In genomic region chr20:32971703-32972161, GRCh38 we compare ENCODE assay signal across 10 cellular contexts. TPM values are rescaled to one million over a fixed set of nuclear protein-coding genes. Genes with fewer than 3 reads are reported as not detected.
DNase-seq lines count a peak whose midpoint lies in the region; ATAC-seq lines count a peak whose summit lies in the region.
"Had no signal": no experiment of that assay in that cellular context is flagged by ENCODE, and none has a peak within 500 bp of the region (broad histone marks: within the 10 kb centered on the region; RNA-seq: fewer than 3 reads in every experiment).

No MANE protein-coding gene starts in this region.

- ATAC-seq in GM18907 (IDR thresholded peaks at IDR 0.05; ENCODE audit: unreplicated experiment) (peak; percentile 30), HG02798 (IDR thresholded peaks at IDR 0.05; ENCODE audit: poor library complexity, unreplicated experiment) (peak; percentile 26), GM21737 (IDR thresholded peaks at IDR 0.05; ENCODE audit: unreplicated experiment) (no peak), HG02623 (IDR thresholded peaks at IDR 0.05; ENCODE audit: unreplicated experiment) (no peak)

- DNase-seq in SK-MEL-5 (ENCODE audit: low read depth, low spot score) (peak; percentile 51), medulla oblongata (ENCODE audit: extremely low spot score) (peak; percentile 62), NCI-H345 treated with DMSO at 0.1 percent for 48 hours (lab: John Stamatoyannopoulos, UW; ENCODE audit: unreplicated experiment) (no peak), ACHN (no peak)

- in situ Hi-C loops in SK-MEL-5 (cut with HindIII; ENCODE audit: low pct_unique_long_range_greater_than_20kb, low sequenced_read_pairs), result no loop called here
- in situ Hi-C loops in ACHN (cut with HindIII; ENCODE audit: low pct_ligation_motif_present, low pct_unique_long_range_greater_than_20kb, low sequenced_read_pairs), result no loop called here

RNA-seq across cellular contexts. Expression of gene SUN5, which starts 32.5 kb away (rescaled TPM):
- total RNA-seq in SK-MEL-5 (2014; rRNA removed; shearing (Covaris generic)), result not detected in 2 replicates
- not detected in 2 replicates for polyA plus RNA-seq in SK-MEL-5 (2015; cell fraction: cytosol; rRNA removed)
- polyA plus RNA-seq in SK-MEL-5 (2015; cell fraction: nucleus; rRNA removed), result not detected in 2 replicates
- total RNA-seq: epithelial cell of proximal tubule, NCI-H460 had no signal

RNA-seq across cellular contexts. Expression of gene BPIFB2, which starts 35.8 kb away (rescaled TPM):
- total RNA-seq in SK-MEL-5 (2014; rRNA removed; shearing (Covaris generic)), result not detected in 2 replicates
- not detected in 2 replicates for polyA plus RNA-seq in SK-MEL-5 (2015; cell fraction: cytosol; rRNA removed)
- polyA plus RNA-seq in SK-MEL-5 (2015; cell fraction: nucleus; rRNA removed), result not detected in 2 replicates
- total RNA-seq: epithelial cell of proximal tubule, NCI-H460 had no signal

RNA-seq across cellular contexts. Expression of gene BPIFB6, which starts 59.7 kb away (rescaled TPM):
- total RNA-seq in SK-MEL-5 (2014; rRNA removed; shearing (Covaris generic)), result not detected in 2 replicates
- polyA plus RNA-seq in SK-MEL-5 (2015; cell fraction: cytosol; rRNA removed), result not detected in 2 replicates
- polyA plus RNA-seq in SK-MEL-5 (2015; cell fraction: nucleus; rRNA removed), result not detected in 2 replicates
- total RNA-seq: epithelial cell of proximal tubule, NCI-H460 had no signal

Comparison
In these comparisons a context has a peak if more than half of its experiments do, and no peak if none do; other contexts are left out.
1. ATAC-seq: peak in GM18907 (single experiment) and HG02798 (single experiment); none in GM21737 (single experiment) and HG02623 (single experiment).
2. DNase-seq: peak in SK-MEL-5 (single experiment) and medulla oblongata (single experiment); none in NCI-H345 treated with DMSO at 0.1 percent for 48 hours (single experiment) and ACHN (single experiment).